ENCODE assay signal across 20 cellular contexts in genomic region chr11:10051868-10052586, GRCh38.
"Had no signal": no experiment of that assay in that cellular context is flagged by ENCODE, and none has a peak within 500 bp of the region (broad histone marks: within the 10 kb centered on the region; RNA-seq: fewer than 3 reads in every experiment).

No MANE protein-coding gene starts in this region.

- H3K4me2 ChIP-seq: smooth muscle cell had no signal

- ATAC-seq: activated T-cell treated with anti-CD3 and anti-CD28 coated beads, Interleukin-2, amount 50 U/mL, for 72 hours; left lung; right cardiac atrium; stimulated activated effector memory CD8-positive, alpha-beta T cell treated with anti-CD3 and anti-CD28 coated beads, Interleukin-12 subunit alpha, Interleukin-12 subunit beta, amount 100 ng/mL, for 72 hours had no signal

- H3K27ac ChIP-seq: ascending aorta, colonic mucosa, left lung, parathyroid adenoma, thyroid gland, uterus had no signal

- H3K27me3 ChIP-seq: ascending aorta, colonic mucosa, left lung, thyroid gland, uterus had no signal

- H3K27ac Mint-ChIP-seq: activated CD4-positive, alpha-beta memory T cell treated with anti-CD3 and anti-CD28 coated beads, Interleukin-2, amount 10 ng/mL, durations not matched to agents 7 days and 5 days; activated naive CD8-positive, alpha-beta T cell treated with anti-CD3 and anti-CD28 coated beads, Interleukin-2, amount 10 ng/mL, durations not matched to agents 7 days and 5 days; activated T-cell treated with anti-CD3 and anti-CD28 coated beads, Interleukin-2, amount 50 U/mL, for 72 hours; stimulated activated effector memory CD8-positive, alpha-beta T cell treated with anti-CD3 and anti-CD28 coated beads, Interleukin-12 subunit alpha, Interleukin-12 subunit beta, amount 100 ng/mL, for 72 hours had no signal

- H3K27me3 Mint-ChIP-seq: activated CD4-positive, alpha-beta memory T cell treated with anti-CD3 and anti-CD28 coated beads, Interleukin-2, amount 10 ng/mL, durations not matched to agents 7 days and 5 days; activated naive CD8-positive, alpha-beta T cell treated with anti-CD3 and anti-CD28 coated beads, Interleukin-2, amount 10 ng/mL, durations not matched to agents 7 days and 5 days had no signal

- H3K4me3 ChIP-seq: ascending aorta, colonic mucosa, left lung, smooth muscle cell, thyroid gland, uterus had no signal

- H2AFZ ChIP-seq: parathyroid adenoma had no signal

- H3K36me3 Mint-ChIP-seq: activated naive CD8-positive, alpha-beta T cell treated with anti-CD3 and anti-CD28 coated beads, Interleukin-2, amount 10 ng/mL, durations not matched to agents 7 days and 5 days; stimulated activated effector memory CD8-positive, alpha-beta T cell treated with anti-CD3 and anti-CD28 coated beads, Interleukin-12 subunit alpha, Interleukin-12 subunit beta, amount 100 ng/mL, for 72 hours had no signal

- H3K36me3 ChIP-seq: ascending aorta, colonic mucosa, left lung, thyroid gland, uterus had no signal

- DNase-seq: activated CD4-positive, alpha-beta memory T cell treated with anti-CD3 and anti-CD28 coated beads, Interleukin-2, amount 10 ng/mL, durations not matched to agents 7 days and 5 days; activated CD8-positive, alpha-beta memory T cell treated with anti-CD3 and anti-CD28 coated beads, Interleukin-2, amount 50 U/mL, for 4 hours; activated gamma-delta T cell treated with Interleukin-2 at 50 U/mL for 16 hours; activated naive CD8-positive, alpha-beta T cell treated with anti-CD3 and anti-CD28 coated beads, Interleukin-2, amount 10 ng/mL, durations not matched to agents 7 days and 5 days; activated T-cell treated with anti-CD3 and anti-CD28 coated beads, Interleukin-2, amount 50 U/mL, for 72 hours; colonic mucosa; effector CD4-positive, alpha-beta T cell; foreskin melanocyte; head of caudate nucleus; islet precursor cell; left lung; right cardiac atrium; T-helper 9 cell; thyroid gland; uterus had no signal

- H3K79me2 ChIP-seq: parathyroid adenoma had no signal

- H3K4me3 Mint-ChIP-seq: activated CD4-positive, alpha-beta memory T cell treated with anti-CD3 and anti-CD28 coated beads, Interleukin-2, amount 10 ng/mL, durations not matched to agents 7 days and 5 days; activated naive CD8-positive, alpha-beta T cell treated with anti-CD3 and anti-CD28 coated beads, Interleukin-2, amount 10 ng/mL, durations not matched to agents 7 days and 5 days; activated T-cell treated with anti-CD3 and anti-CD28 coated beads, Interleukin-2, amount 50 U/mL, for 72 hours; neural crest cell; stimulated activated effector memory CD8-positive, alpha-beta T cell treated with anti-CD3 and anti-CD28 coated beads, Interleukin-12 subunit alpha, Interleukin-12 subunit beta, amount 100 ng/mL, for 72 hours had no signal

- H3K9ac ChIP-seq: parathyroid adenoma had no signal

- H3K4me1 ChIP-seq: ascending aorta, colonic mucosa, parathyroid adenoma, uterus had no signal

- H3K9me3 ChIP-seq: colonic mucosa, thyroid gland, uterus had no signal

- H3K4me1 Mint-ChIP-seq: activated CD4-positive, alpha-beta memory T cell treated with anti-CD3 and anti-CD28 coated beads, Interleukin-2, amount 10 ng/mL, durations not matched to agents 7 days and 5 days; activated naive CD8-positive, alpha-beta T cell treated with anti-CD3 and anti-CD28 coated beads, Interleukin-2, amount 10 ng/mL, durations not matched to agents 7 days and 5 days; neural crest cell had no signal
